Comparison of ENCODE assay signal across 12 cellular contexts in the genomic region with DNA sequence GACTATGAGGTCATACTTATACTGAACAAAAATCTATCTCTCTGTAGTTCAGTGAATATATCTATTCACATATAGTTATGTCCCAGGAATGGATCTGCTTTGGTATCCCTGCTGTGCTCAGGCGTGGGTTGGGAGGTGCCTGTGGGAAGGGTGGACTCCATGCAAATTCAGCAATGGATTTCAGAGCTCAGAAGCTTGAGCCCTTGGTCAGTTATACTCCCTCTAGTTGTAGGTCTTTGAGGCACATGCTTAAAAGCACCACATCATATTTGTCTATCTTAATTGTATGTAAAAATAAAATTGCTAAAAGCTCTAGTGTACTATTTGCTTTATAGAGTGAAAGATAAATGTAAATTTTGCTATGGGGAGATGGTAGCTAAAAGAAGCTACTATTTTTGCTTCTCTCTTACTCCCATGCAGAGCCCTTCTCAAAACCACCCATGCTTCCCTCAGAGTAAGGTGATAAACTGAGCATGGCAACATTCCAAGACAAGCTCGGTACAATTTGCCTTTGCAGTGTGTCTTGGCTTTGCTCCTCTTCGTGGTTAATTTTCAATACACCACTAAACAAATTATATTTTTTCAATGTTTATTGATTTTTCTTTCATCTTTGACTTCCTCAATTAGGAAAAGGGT. TPM values are rescaled to one million over a fixed set of nuclear protein-coding genes. Genes with fewer than 3 reads are reported as not detected.
DNase-seq lines count a peak whose midpoint lies in the region; ATAC-seq and TF ChIP-seq lines count a peak whose summit lies in the region.
"Had no signal": no experiment of that assay in that cellular context is flagged by ENCODE, and none has a peak within 500 bp of the region (broad histone marks: within the 10 kb centered on the region; RNA-seq: fewer than 3 reads in every experiment).

No MANE protein-coding gene starts in this region.

- H3K4me3 ChIP-seq in DND-41 (ENCODE audit: low read depth in 1 of 2, low read length in 2 of 2) (no peak overlapping the region), fibroblast of mammary gland (ENCODE audit: control insufficient read depth, low read depth, low read length) (no peak overlapping the region), tibial nerve (no peak overlapping the region)

- DNase-seq in DND-41 = no peak
- peak; percentile 50 for DNase-seq in NCI-H226
- DNase-seq in fibroblast of mammary gland (ENCODE audit: low read depth) = peak; percentile 29
- DNase-seq in mucosa of gallbladder (ENCODE audit: low spot score) = peak; percentile 71
- no peak for DNase-seq in UCSD-AML1 (lab: John Stamatoyannopoulos, UW; ENCODE audit: unreplicated experiment)
- DNase-seq in progenitor cell of endocrine pancreas (ENCODE audit: low spot score, unreplicated experiment) = no peak
- no peak for DNase-seq in tibial nerve (ENCODE audit: low spot score in 2 of 2)
- no peak for DNase-seq in NCI-H1417 (lab: John Stamatoyannopoulos, UW)
- DNase-seq: activated CD8-positive, alpha-beta memory T cell treated with anti-CD3 and anti-CD28 coated beads for 24 hours; activated naive CD8-positive, alpha-beta T cell treated with anti-CD3 and anti-CD28 coated beads, Interleukin-2, amount 50 U/mL, for 24 hours; NCI-H1694 treated with DMSO at 0.1 percent for 48 hours had no signal

- TF ChIP-seq CTCF in DND-41 (IDR thresholded peaks at IDR 0.05; ENCODE audit: borderline replicate concordance, extremely low read depth, low read length, poor library complexity, severe bottlenecking) (no peak), fibroblast of mammary gland (conservative IDR thresholded peaks at IDR 0.05; ENCODE audit: control insufficient read depth, insufficient read depth, low read depth, low read length) (peak; percentile 18), progenitor cell of endocrine pancreas (IDR thresholded peaks at IDR 0.05; ENCODE audit: unreplicated experiment) (no peak), tibial nerve (IDR thresholded peaks at IDR 0.05) (no peak)

- H3K27ac Mint-ChIP-seq in progenitor cell of endocrine pancreas = no peak overlapping the region
- H3K27ac Mint-ChIP-seq: activated naive CD8-positive, alpha-beta T cell treated with anti-CD3 and anti-CD28 coated beads, Interleukin-2, amount 50 U/mL, for 24 hours; T-helper 2 cell treated with Interferon-gamma antibody and Interleukin-4, amounts not matched to agents 5 μg/mL and 100 μg/mL, for 36 hours had no signal

- H4K20me1 ChIP-seq in DND-41 (ENCODE audit: insufficient read depth, low read length) = no peaks in the 10 kb centered on the region

- ATAC-seq in DND-41 (ENCODE audit: insufficient read depth, low read depth) = peak; percentile 52; the same call in 1 of the 3 replicates
- ATAC-seq: activated naive CD8-positive, alpha-beta T cell treated with anti-CD3 and anti-CD28 coated beads, Interleukin-2, amount 50 U/mL, for 24 hours had no signal

- H3K9ac ChIP-seq in DND-41 (ENCODE audit: low read depth, low read length) = no peak overlapping the region

- peaks cover 9% of the 10 kb centered on the region for H3K9me3 Mint-ChIP-seq in progenitor cell of endocrine pancreas (ENCODE audit: low read depth)

- H3K36me3 ChIP-seq in DND-41 (ENCODE audit: insufficient read depth, low read length) = peaks cover 4% of the 10 kb centered on the region
- H3K36me3 ChIP-seq in tibial nerve = peaks cover 0 to 10% (median 0%) of the 10 kb centered on the region in 3 donors

- no peaks in the 10 kb centered on the region; the same call in 1 of the 2 replicates for H3K4me1 ChIP-seq in DND-41 (ENCODE audit: insufficient read depth, low read length)
- H3K4me1 ChIP-seq in tibial nerve = no peaks in the 10 kb centered on the region

- no peak for TF ChIP-seq POLR2A in tibial nerve (IDR thresholded peaks at IDR 0.05)

- WGBS in tibial nerve, 2 donors = 57% methylated on average over 3 of the region's 3 CpGs

- H3K27ac ChIP-seq in DND-41 (ENCODE audit: low read length) (no peak overlapping the region), tibial nerve (no peak overlapping the region)

- peaks cover 3% of the 10 kb centered on the region for H3K36me3 Mint-ChIP-seq in progenitor cell of endocrine pancreas (ENCODE audit: insufficient read depth)

- no peaks in the 10 kb centered on the region for H3K9me3 ChIP-seq in DND-41 (ENCODE audit: insufficient read depth, low read length, severe bottlenecking)
- no peaks in the 10 kb centered on the region for H3K9me3 ChIP-seq in tibial nerve

- H3K27me3 ChIP-seq in DND-41 (ENCODE audit: insufficient read depth, low read length, poor library complexity) = no peaks in the 10 kb centered on the region
- no peaks in the 10 kb centered on the region for H3K27me3 ChIP-seq in tibial nerve

- no peak overlapping the region for H3K4me3 Mint-ChIP-seq in progenitor cell of endocrine pancreas (ENCODE audit: low read depth)
- H3K4me3 Mint-ChIP-seq: activated naive CD8-positive, alpha-beta T cell treated with anti-CD3 and anti-CD28 coated beads, Interleukin-2, amount 50 U/mL, for 24 hours; T-helper 2 cell treated with Interferon-gamma antibody and Interleukin-4, amounts not matched to agents 5 μg/mL and 100 μg/mL, for 36 hours had no signal

- no peaks in the 10 kb centered on the region for H3K27me3 Mint-ChIP-seq in progenitor cell of endocrine pancreas
- H3K27me3 Mint-ChIP-seq: activated naive CD8-positive, alpha-beta T cell treated with anti-CD3 and anti-CD28 coated beads, Interleukin-2, amount 50 U/mL, for 24 hours had no signal

- H2AFZ ChIP-seq in DND-41 (ENCODE audit: low read depth, low read length) = no peak overlapping the region

- TF ChIP-seq EP300 in tibial nerve (IDR thresholded peaks at IDR 0.05) = no peak

- peaks cover 9% of the 10 kb centered on the region for H3K4me1 Mint-ChIP-seq in progenitor cell of endocrine pancreas (ENCODE audit: low read depth)

- H3K79me2 ChIP-seq in DND-41 (ENCODE audit: insufficient read depth, low read length) = no peaks in the 10 kb centered on the region

- no peak overlapping the region for H3K4me2 ChIP-seq in DND-41 (ENCODE audit: insufficient read depth, low read length)

RNA-seq across cellular contexts. Expression of a gene that starts 54.9 kb away (rescaled TPM):
- total RNA-seq in mucosa of gallbladder (86.5 TPM), progenitor cell of endocrine pancreas (6.2 and 6.5 TPM in 2 replicates), tibial nerve (10 to 100 TPM; 16.0 to 47.9 (median 29.3) TPM)

Comparison
In these comparisons a context has a peak if more than half of its experiments do, and no peak if none do; other contexts are left out.
1. DNase-seq: peak in NCI-H226 (single experiment), fibroblast of mammary gland (single experiment) and mucosa of gallbladder (single experiment); none in DND-41 (single experiment), UCSD-AML1 (single experiment), progenitor cell of endocrine pancreas (single experiment), tibial nerve (0 of 2) and NCI-H1417 (0 of 3).